In genomic region chr1:206030714-206031113, GRCh38 we compare ENCODE assay signal across 1 cellular context.
TF ChIP-seq lines count a peak whose summit lies in the region.

No MANE protein-coding gene starts in this region.

TF ChIP-seq in SK-N-SH, 30 proteins besides CTCF, POLR2A, EP300 and RAD21 (continued from another document):
- TF ChIP-seq, protein P1, sequence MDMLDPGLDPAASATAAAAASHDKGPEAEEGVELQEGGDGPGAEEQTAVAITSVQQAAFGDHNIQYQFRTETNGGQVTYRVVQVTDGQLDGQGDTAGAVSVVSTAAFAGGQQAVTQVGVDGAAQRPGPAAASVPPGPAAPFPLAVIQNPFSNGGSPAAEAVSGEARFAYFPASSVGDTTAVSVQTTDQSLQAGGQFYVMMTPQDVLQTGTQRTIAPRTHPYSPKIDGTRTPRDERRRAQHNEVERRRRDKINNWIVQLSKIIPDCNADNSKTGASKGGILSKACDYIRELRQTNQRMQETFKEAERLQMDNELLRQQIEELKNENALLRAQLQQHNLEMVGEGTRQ (IDR thresholded peaks at IDR 0.05; ENCODE audit: borderline replicate concordance, low read depth, low read length), result no peak
- TF ChIP-seq NFIC (IDR thresholded peaks at IDR 0.05; ENCODE audit: borderline replicate concordance) (no peak), PBX3 (IDR thresholded peaks at IDR 0.05) (no peak), NRF1 (IDR thresholded peaks at IDR 0.05; ENCODE audit: low read depth, low read length) (0 out of 2 replicates have a peak, but pooled peaks have one; percentile 19), POLR2AphosphoS5 (IDR thresholded peaks at IDR 0.05; ENCODE audit: low read depth, low read length) (no peak), GATA2 (CRISPR knock-in tag; IDR thresholded peaks at IDR 0.05) (no peak), USF1 (IDR thresholded peaks at IDR 0.05; ENCODE audit: borderline replicate concordance, low read depth) (no peak), RCOR1 (IDR thresholded peaks at IDR 0.05; ENCODE audit: low read length) (0 out of 2 replicates have a peak, but pooled peaks have one; percentile 46)
- TF ChIP-seq, protein P2, sequence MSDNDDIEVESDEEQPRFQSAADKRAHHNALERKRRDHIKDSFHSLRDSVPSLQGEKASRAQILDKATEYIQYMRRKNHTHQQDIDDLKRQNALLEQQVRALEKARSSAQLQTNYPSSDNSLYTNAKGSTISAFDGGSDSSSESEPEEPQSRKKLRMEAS (IDR thresholded peaks at IDR 0.05; ENCODE audit: low read depth), result no peak
